Comparison of ENCODE assay signal across 10 cellular contexts in the genomic region with DNA sequence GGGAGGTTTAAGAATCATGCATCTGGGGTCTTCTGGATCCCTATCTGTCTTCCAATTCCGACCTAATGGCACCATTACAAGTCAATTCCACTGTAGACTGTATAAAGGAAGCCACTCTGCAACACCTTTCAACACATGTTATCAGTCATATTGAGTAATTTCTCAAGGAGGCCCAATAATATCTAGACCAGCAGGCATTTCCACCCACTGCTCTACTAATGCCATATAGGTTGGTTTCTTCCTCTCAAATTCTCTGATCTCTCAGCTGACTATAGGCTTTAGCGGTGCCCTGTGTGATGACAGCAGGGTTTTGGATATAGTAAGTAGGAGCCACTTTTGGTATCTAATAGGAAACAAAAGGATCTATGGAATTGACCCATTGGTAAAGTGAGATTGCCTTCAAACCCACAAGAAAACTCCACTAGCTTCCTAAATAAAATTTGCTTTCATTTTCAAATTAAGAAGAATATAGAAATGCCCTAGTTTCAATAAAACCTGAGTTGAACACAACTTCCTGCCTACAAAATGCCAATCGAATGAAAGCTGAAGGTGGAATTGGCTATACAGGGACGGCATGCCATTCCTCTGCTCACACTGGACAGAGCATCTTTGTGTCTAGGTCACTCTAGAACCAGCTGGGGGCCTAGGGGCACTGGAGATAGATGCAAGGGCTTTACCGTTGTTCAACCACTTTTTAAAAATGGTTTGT. TPM values are rescaled to one million over a fixed set of nuclear protein-coding genes. Genes with fewer than 3 reads are reported as not detected.
A peak's percentile ranks its signal among the peaks of the same experiment; 100 is the strongest.
DNase-seq lines count a peak whose midpoint lies in the region; ATAC-seq and TF ChIP-seq lines count a peak whose summit lies in the region.
"Had no signal": no experiment of that assay in that cellular context is flagged by ENCODE, and none has a peak within 500 bp of the region (broad histone marks: within the 10 kb centered on the region; RNA-seq: fewer than 3 reads in every experiment).

No MANE protein-coding gene starts in this region.

- intact Hi-C loops in left ventricle myocardium inferior (cut with micrococcal nuclease) (no loop called here), Right ventricle myocardium inferior (cut with DNase I) (no loop called here), mucosa of descending colon (cut with DNase I, micrococcal nuclease) (no loop called here), uterus (cut with DNase I; ENCODE audit: low total_unique reads) (no loop called here)

- H3K27ac Mint-ChIP-seq in activated naive CD8-positive, alpha-beta T cell treated with anti-CD3 and anti-CD28 coated beads for 36 hours: peak overlapping the region; percentile 82

- H3K36me3 Mint-ChIP-seq in activated naive CD8-positive, alpha-beta T cell treated with anti-CD3 and anti-CD28 coated beads for 36 hours: peaks cover 9% of the 10 kb centered on the region

- H3K27me3 Mint-ChIP-seq in activated naive CD8-positive, alpha-beta T cell treated with anti-CD3 and anti-CD28 coated beads for 36 hours: no peaks in the 10 kb centered on the region

- H3K4me1 Mint-ChIP-seq in activated naive CD8-positive, alpha-beta T cell treated with anti-CD3 and anti-CD28 coated beads for 36 hours: peaks cover 52% of the 10 kb centered on the region

- DNase-seq in left ventricle myocardium inferior: no peak
- DNase-seq in Right ventricle myocardium inferior (ENCODE audit: missing footprints): no peak
- DNase-seq in activated naive CD8-positive, alpha-beta T cell treated with anti-CD3 and anti-CD28 coated beads for 36 hours: no peak
- DNase-seq in mucosa of descending colon: no peak
- DNase-seq in uterus: no peak
- no peak for DNase-seq in NCI-H2107 treated with DMSO at 0.1 percent for 48 hours (lab: John Stamatoyannopoulos, UW; ENCODE audit: unreplicated experiment)
- DNase-seq: Caco-2 had no signal

- peak overlapping the region; percentile 80 for H3K4me3 Mint-ChIP-seq in activated naive CD8-positive, alpha-beta T cell treated with anti-CD3 and anti-CD28 coated beads for 36 hours

- no peaks in the 10 kb centered on the region for H3K9me3 ChIP-seq in left ventricle myocardium inferior (replicated peaks)
- H3K9me3 ChIP-seq in mucosa of descending colon: no peaks in the 10 kb centered on the region
- H3K9me3 ChIP-seq in uterus: no peaks in the 10 kb centered on the region
- H3K9me3 ChIP-seq: Caco-2 had no signal

- H3K27me3 ChIP-seq in left ventricle myocardium inferior (ENCODE audit: low read depth) (no peaks in the 10 kb centered on the region), uterus (no peaks in the 10 kb centered on the region)

- TF ChIP-seq CTCF in left ventricle myocardium inferior (IDR thresholded peaks at IDR 0.05; ENCODE audit: borderline replicate concordance) (no peak), mucosa of descending colon (IDR thresholded peaks at IDR 0.05) (no peak), uterus (IDR thresholded peaks at IDR 0.05) (no peak)

- peaks cover 6% of the 10 kb centered on the region for H3K9me3 Mint-ChIP-seq in activated naive CD8-positive, alpha-beta T cell treated with anti-CD3 and anti-CD28 coated beads for 36 hours

- no peak for ATAC-seq in Right ventricle myocardium inferior
- ATAC-seq in mucosa of descending colon: peak; percentile 15
- no peak for ATAC-seq in HG03025 (IDR thresholded peaks at IDR 0.05; ENCODE audit: low FRiP score, unreplicated experiment)
- ATAC-seq in GM18861 (IDR thresholded peaks at IDR 0.05; ENCODE audit: unreplicated experiment): no peak

- H3K27ac ChIP-seq in left ventricle myocardium inferior (replicated peaks): peak overlapping the region; percentile 87
- H3K27ac ChIP-seq in uterus: peak overlapping the region; percentile 88
- H3K27ac ChIP-seq: epithelial cell of prostate had no signal

- peaks cover 18% of the 10 kb centered on the region for H3K4me1 ChIP-seq in left ventricle myocardium inferior
- H3K4me1 ChIP-seq in mucosa of descending colon (ENCODE audit: low read depth): no peaks in the 10 kb centered on the region
- H3K4me1 ChIP-seq in uterus: peaks cover 0 to 10% of the 10 kb centered on the region in 2 donors
- H3K4me1 ChIP-seq: Caco-2 had no signal

- TF ChIP-seq POLR2A in uterus (IDR thresholded peaks at IDR 0.05): no peak

- H3K4me3 ChIP-seq in left ventricle myocardium inferior: peak overlapping the region; percentile 57
- H3K4me3 ChIP-seq in mucosa of descending colon: no peak overlapping the region
- no peak overlapping the region for H3K4me3 ChIP-seq in uterus

- H3K36me3 ChIP-seq in left ventricle myocardium inferior: no peaks in the 10 kb centered on the region
- no peaks in the 10 kb centered on the region for H3K36me3 ChIP-seq in mucosa of descending colon (ENCODE audit: low read depth)
- H3K36me3 ChIP-seq in uterus: no peaks in the 10 kb centered on the region

RNA-seq across cellular contexts. Expression of gene ITM2B, which starts 12.3 kb away (rescaled TPM):
- 533 TPM for total RNA-seq in left ventricle myocardium inferior
- total RNA-seq in Right ventricle myocardium inferior: 537 TPM
- total RNA-seq in activated naive CD8-positive, alpha-beta T cell treated with anti-CD3 and anti-CD28 coated beads for 36 hours: 10 to 100 TPM; 90.7 to 95.9 TPM
- total RNA-seq in mucosa of descending colon: 100 to 1,000 TPM; 418 to 517 (median 511) TPM
- total RNA-seq in uterus: 100 to 1,000 TPM; 326 to 725 (median 565) TPM
